In genomic region chr6:47476794-47477496, GRCh38 we compare ENCODE assay signal across 8 cellular contexts. TPM values are rescaled to one million over a fixed set of nuclear protein-coding genes. Genes with fewer than 3 reads are reported as not detected.
DNase-seq lines count a peak whose midpoint lies in the region; ATAC-seq and TF ChIP-seq lines count a peak whose summit lies in the region.

No MANE protein-coding gene starts in this region.

- H3K4me3 ChIP-seq in SJCRH30 = peak overlapping the region; percentile 86
- H3K4me3 ChIP-seq in esophagus (ENCODE audit: low read depth in 1 of 2, low read length in 2 of 2) = peak overlapping the region; percentile 68 to 98
- H3K4me3 ChIP-seq in osteoblast (ENCODE audit: insufficient read depth, low read length) = peak overlapping the region; percentile 89

- peaks cover 40% of the 10 kb centered on the region for H3K79me2 ChIP-seq in osteoblast (ENCODE audit: insufficient read depth, low read length)

- H3K4me1 ChIP-seq in SJCRH30 (no peaks in the 10 kb centered on the region), esophagus (ENCODE audit: control insufficient read depth in 2 of 2, insufficient read depth in 2 of 2, low read length in 1 of 2) (peaks cover 0 to 2% of the 10 kb centered on the region in 2 donors), osteoblast (ENCODE audit: insufficient read depth, low read length) (peaks cover 3% of the 10 kb centered on the region)

- 8 to 11% methylated on average over 21 of the region's 21 CpGs for WGBS in esophagus, 2 donors

- TF ChIP-seq CTCF in osteoblast (IDR thresholded peaks at IDR 0.05; ENCODE audit: extremely low read depth, low read depth, low read length) = no peak

- no peak for ATAC-seq in GM21529 (IDR thresholded peaks at IDR 0.05; ENCODE audit: unreplicated experiment)

- peaks cover 6% of the 10 kb centered on the region; the same call in 1 of the 2 replicates for H3K27me3 ChIP-seq in SJCRH30
- no peaks in the 10 kb centered on the region for H3K27me3 ChIP-seq in esophagus (ENCODE audit: control insufficient read depth in 1 of 2, insufficient read depth in 2 of 2, low read length in 2 of 2)
- H3K27me3 ChIP-seq in osteoblast (ENCODE audit: insufficient read depth, low read length) = no peaks in the 10 kb centered on the region

- peak overlapping the region; percentile 92 for H3K4me2 ChIP-seq in osteoblast (ENCODE audit: insufficient read depth, low read length)

- no peaks in the 10 kb centered on the region for H3K36me3 ChIP-seq in SJCRH30
- H3K36me3 ChIP-seq in esophagus (ENCODE audit: control insufficient read depth in 2 of 2, insufficient read depth in 2 of 2, low read length in 1 of 2) = no peaks in the 10 kb centered on the region
- no peaks in the 10 kb centered on the region for H3K36me3 ChIP-seq in osteoblast (ENCODE audit: insufficient read depth, low read length)

- H3K27ac ChIP-seq in SJCRH30 (no peak overlapping the region), esophagus (ENCODE audit: low read depth in 2 of 2, low read length in 1 of 2) (peak overlapping the region; percentile 94 to 99), osteoblast (ENCODE audit: low read depth, low read length) (peak overlapping the region; percentile 75)

- H3K9me3 ChIP-seq in SJCRH30 (replicated peaks) (no peaks in the 10 kb centered on the region), esophagus (ENCODE audit: control insufficient read depth in 2 of 2, insufficient read depth in 1 of 2, low read depth in 1 of 2, low read length in 1 of 2) (no peaks in the 10 kb centered on the region), osteoblast (ENCODE audit: low read depth, low read length) (no peaks in the 10 kb centered on the region)

- peaks cover 5% of the 10 kb centered on the region for H4K20me1 ChIP-seq in osteoblast (ENCODE audit: insufficient read depth, low read length)

- H2AFZ ChIP-seq in osteoblast (ENCODE audit: low read length) = peak overlapping the region; percentile 96

- peak; percentile 46 for DNase-seq in NCI-H1694 treated with DMSO at 0.1 percent for 48 hours (lab: John Stamatoyannopoulos, UW)
- no peak for DNase-seq in NCI-H1694 (lab: John Stamatoyannopoulos, UW)
- DNase-seq in SJCRH30 = no peak
- no peak for DNase-seq in osteoblast (ENCODE audit: insufficient read length, low spot score, missing footprints)
- no peak for DNase-seq in SHP77 (lab: John Stamatoyannopoulos, UW)
- no peak for DNase-seq in stimulated activated CD4-positive, alpha-beta T cell treated with anti-CD3 and anti-CD28 coated beads, Interleukin-15, amount 100 ng/mL, for 24 hours

RNA-seq across cellular contexts. Expression of gene CD2AP, which starts 0.6 kb away (rescaled TPM):
- 11.2 and 11.6 TPM in 2 replicates for total RNA-seq in SJCRH30 (2014; rRNA removed; shearing (Covaris generic))
- polyA plus RNA-seq in esophagus = 10 to 100 TPM; 12.9 to 14.8 TPM
- total RNA-seq in osteoblast = 26.2 and 30.4 TPM in 2 replicates
